Comparison of ENCODE assay signal across 1 cellular context in the genomic region with DNA sequence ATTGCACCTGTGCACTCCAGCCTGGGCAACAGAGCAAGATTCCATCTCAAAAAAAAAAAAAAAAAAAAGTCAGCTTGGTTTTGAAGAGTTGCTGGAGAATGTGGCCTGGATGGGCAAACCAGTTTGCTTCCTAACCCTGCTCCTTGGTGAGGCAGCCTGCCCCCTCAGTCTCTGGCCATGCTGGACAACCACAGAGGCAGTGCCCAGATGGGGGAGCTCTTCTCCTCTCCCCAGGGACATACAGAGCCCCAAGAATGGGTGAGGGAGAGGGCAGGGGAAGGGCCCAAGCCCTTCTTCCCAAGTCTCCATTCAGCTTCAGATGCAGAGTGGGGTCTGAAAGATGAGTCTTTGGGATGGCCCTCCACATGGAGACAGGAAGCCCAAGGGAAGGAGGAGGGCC.
TF ChIP-seq lines count a peak whose summit lies in the region.

No MANE protein-coding gene starts in this region.

TF ChIP-seq in SK-N-SH treated with all-trans-retinoic acid at 6 μM for 48 hours, 23 proteins besides CTCF, POLR2A, EP300 and RAD21:
- TF ChIP-seq ARNTL (CRISPR knock-in tag; IDR thresholded peaks at IDR 0.05; ENCODE audit: borderline replicate concordance, low read depth) (no peak), TCF4 (CRISPR knock-in tag; IDR thresholded peaks at IDR 0.05; ENCODE audit: borderline replicate concordance) (no peak), ESRRG (CRISPR knock-in tag; IDR thresholded peaks at IDR 0.05) (no peak), ZFP30 (CRISPR knock-in tag; IDR thresholded peaks at IDR 0.05) (no peak), OSR1 (CRISPR knock-in tag; IDR thresholded peaks at IDR 0.05) (no peak), GLIS3 (CRISPR knock-in tag; IDR thresholded peaks at IDR 0.05) (no peak), BACH2 (CRISPR knock-in tag; IDR thresholded peaks at IDR 0.05; ENCODE audit: borderline replicate concordance) (no peak), SNAI2 (CRISPR knock-in tag; IDR thresholded peaks at IDR 0.05) (no peak), CSDC2 (CRISPR knock-in tag; IDR thresholded peaks at IDR 0.05) (no peak), ZNF70 (CRISPR knock-in tag; IDR thresholded peaks at IDR 0.05) (no peak), RARB (CRISPR knock-in tag; IDR thresholded peaks at IDR 0.05) (no peak), ISL1 (CRISPR knock-in tag; IDR thresholded peaks at IDR 0.05) (no peak), ZC3H10 (CRISPR knock-in tag; IDR thresholded peaks at IDR 0.05) (no peak), ZNF565 (CRISPR knock-in tag; conservative IDR thresholded peaks at IDR 0.05; ENCODE audit: low read depth) (no peak), TOX (CRISPR knock-in tag; IDR thresholded peaks at IDR 0.05; ENCODE audit: borderline replicate concordance) (no peak)
- TF ChIP-seq, protein P1, sequence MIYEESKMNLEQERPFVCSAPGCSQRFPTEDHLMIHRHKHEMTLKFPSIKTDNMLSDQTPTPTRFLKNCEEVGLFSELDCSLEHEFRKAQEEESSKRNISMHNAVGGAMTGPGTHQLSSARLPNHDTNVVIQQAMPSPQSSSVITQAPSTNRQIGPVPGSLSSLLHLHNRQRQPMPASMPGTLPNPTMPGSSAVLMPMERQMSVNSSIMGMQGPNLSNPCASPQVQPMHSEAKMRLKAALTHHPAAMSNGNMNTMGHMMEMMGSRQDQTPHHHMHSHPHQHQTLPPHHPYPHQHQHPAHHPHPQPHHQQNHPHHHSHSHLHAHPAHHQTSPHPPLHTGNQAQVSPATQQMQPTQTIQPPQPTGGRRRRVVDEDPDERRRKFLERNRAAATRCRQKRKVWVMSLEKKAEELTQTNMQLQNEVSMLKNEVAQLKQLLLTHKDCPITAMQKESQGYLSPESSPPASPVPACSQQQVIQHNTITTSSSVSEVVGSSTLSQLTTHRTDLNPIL (CRISPR knock-in tag; IDR thresholded peaks at IDR 0.05; ENCODE audit: low read depth) = no peak
- TF ChIP-seq, protein P2, sequence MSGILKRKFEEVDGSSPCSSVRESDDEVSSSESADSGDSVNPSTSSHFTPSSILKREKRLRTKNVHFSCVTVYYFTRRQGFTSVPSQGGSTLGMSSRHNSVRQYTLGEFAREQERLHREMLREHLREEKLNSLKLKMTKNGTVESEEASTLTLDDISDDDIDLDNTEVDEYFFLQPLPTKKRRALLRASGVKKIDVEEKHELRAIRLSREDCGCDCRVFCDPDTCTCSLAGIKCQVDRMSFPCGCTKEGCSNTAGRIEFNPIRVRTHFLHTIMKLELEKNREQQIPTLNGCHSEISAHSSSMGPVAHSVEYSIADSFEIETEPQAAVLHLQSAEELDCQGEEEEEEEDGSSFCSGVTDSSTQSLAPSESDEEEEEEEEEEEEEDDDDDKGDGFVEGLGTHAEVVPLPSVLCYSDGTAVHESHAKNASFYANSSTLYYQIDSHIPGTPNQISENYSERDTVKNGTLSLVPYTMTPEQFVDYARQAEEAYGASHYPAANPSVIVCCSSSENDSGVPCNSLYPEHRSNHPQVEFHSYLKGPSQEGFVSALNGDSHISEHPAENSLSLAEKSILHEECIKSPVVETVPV (CRISPR knock-in tag; IDR thresholded peaks at IDR 0.05) = no peak
- TF ChIP-seq, protein P3, sequence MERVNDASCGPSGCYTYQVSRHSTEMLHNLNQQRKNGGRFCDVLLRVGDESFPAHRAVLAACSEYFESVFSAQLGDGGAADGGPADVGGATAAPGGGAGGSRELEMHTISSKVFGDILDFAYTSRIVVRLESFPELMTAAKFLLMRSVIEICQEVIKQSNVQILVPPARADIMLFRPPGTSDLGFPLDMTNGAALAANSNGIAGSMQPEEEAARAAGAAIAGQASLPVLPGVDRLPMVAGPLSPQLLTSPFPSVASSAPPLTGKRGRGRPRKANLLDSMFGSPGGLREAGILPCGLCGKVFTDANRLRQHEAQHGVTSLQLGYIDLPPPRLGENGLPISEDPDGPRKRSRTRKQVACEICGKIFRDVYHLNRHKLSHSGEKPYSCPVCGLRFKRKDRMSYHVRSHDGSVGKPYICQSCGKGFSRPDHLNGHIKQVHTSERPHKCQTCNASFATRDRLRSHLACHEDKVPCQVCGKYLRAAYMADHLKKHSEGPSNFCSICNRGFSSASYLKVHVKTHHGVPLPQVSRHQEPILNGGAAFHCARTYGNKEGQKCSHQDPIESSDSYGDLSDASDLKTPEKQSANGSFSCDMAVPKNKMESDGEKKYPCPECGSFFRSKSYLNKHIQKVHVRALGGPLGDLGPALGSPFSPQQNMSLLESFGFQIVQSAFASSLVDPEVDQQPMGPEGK (CRISPR knock-in tag; IDR thresholded peaks at IDR 0.05; ENCODE audit: borderline replicate concordance) = no peak
TF ChIP-seq in SK-N-SH treated with all-trans-retinoic acid at 6 μM for 48 hours: peak in this region for 0.
